Comparison of ENCODE assay signal across 18 cellular contexts in the genomic region with DNA sequence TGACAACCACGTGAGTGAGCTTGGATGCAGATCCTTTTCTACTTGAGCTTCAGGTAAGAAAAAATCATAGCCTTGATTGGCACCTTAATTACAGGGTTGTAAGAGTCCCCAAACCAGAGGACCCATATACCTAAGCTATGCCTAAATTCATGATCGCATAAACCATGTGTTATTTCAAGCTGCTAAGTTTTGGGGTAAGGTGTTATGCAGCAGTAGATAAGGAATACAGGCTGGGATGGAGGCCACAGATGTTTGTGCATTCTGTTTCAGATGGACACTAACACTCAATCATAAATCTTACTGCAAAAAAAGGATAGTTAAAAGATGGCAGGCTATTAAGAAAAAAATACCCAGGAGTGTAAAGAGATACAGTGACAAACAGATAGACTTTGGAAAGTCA.
"Had no signal": no experiment of that assay in that cellular context is flagged by ENCODE, and none has a peak within 500 bp of the region (broad histone marks: within the 10 kb centered on the region; RNA-seq: fewer than 3 reads in every experiment).

No MANE protein-coding gene starts in this region.

- H3K36me3 Mint-ChIP-seq: WTC11 had no signal

- H3K27ac ChIP-seq: ascending aorta, breast epithelium, epithelial cell of prostate, transverse colon, vagina had no signal

- H3K4me3 Mint-ChIP-seq: nephron, WTC11 had no signal

- H3K4me1 ChIP-seq: ascending aorta, breast epithelium, transverse colon, vagina had no signal

- H3K27me3 ChIP-seq: ascending aorta, transverse colon, vagina had no signal

- H3K4me1 Mint-ChIP-seq: nephron, WTC11 had no signal

- H3K4me3 ChIP-seq: ascending aorta, breast epithelium, transverse colon, vagina had no signal

- DNase-seq: activated CD4-positive, alpha-beta T cell treated with anti-CD3 and anti-CD28 coated beads, Interleukin-2, amount 50 U/mL, for 1 hour; activated effector memory CD4-positive, alpha-beta T cell treated with Interleukin-2 at 50 U/mL for 16 hours; activated T-cell treated with anti-CD3 and anti-CD28 coated beads, Interleukin-2, amount 50 U/mL, for 1 hour; dermis blood vessel endothelial cell; foreskin melanocyte; kidney glomerular epithelial cell; mesenchymal stem cell; nucleus accumbens; stimulated activated CD4-positive, alpha-beta T cell treated with anti-CD3 and anti-CD28 coated beads, Interleukin-15, amount 100 ng/mL, for 24 hours; stimulated activated CD4-positive, alpha-beta T cell treated with anti-CD3 and anti-CD28 coated beads, Interleukin-4, amount 100 ng/mL, for 1 hour; stimulated activated naive CD4-positive, alpha-beta T cell; transverse colon had no signal

- ATAC-seq: WTC11 had no signal

- H3K27ac Mint-ChIP-seq: nephron, WTC11 had no signal

- H3K9me3 Mint-ChIP-seq: WTC11 had no signal

- H3K36me3 ChIP-seq: ascending aorta, breast epithelium, transverse colon, vagina had no signal

- H3K9me3 ChIP-seq: ascending aorta, breast epithelium, transverse colon, vagina had no signal
